1 cellular context compared by ENCODE assay signal in the genomic region with DNA sequence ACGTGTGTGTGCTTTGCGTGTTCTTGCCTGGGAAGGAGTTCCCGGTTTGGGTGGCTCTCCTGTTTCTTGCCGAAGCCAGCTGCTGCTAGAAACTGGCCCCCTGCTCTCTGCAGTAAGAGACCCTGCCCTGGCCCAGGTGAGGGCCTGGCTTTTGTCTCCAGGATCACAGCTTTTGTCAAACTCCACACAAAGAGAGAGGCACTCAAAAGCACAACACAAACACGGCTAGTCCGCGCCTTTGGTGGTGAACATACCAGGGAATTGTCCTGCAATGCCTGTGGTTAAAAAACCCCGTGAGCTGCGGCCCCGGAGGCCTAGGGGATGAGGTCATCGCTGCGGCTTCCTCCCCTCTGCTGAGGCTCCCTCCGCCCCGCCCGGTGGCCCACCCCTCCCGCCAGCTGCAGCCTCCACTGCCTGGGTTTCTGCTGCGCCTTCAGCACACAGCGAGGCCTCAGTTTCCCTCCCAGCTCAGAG.
TF ChIP-seq lines count a peak whose summit lies in the region.

No MANE protein-coding gene starts in this region.

TF ChIP-seq in HepG2, 621 proteins besides CTCF, POLR2A, EP300 and RAD21 (continued from another document and continues in another):
- 0 out of 2 replicates have a peak, but pooled peaks have one; percentile 54 for TF ChIP-seq ZNF331 (CRISPR knock-in tag; IDR thresholded peaks at IDR 0.05)
- TF ChIP-seq MAZ (IDR thresholded peaks at IDR 0.05; ENCODE audit: borderline replicate concordance, low read depth, low read length) = 0 out of 2 replicates have a peak, but pooled peaks have one; percentile 38
- no peak for TF ChIP-seq MAZ (CRISPR knock-in tag; IDR thresholded peaks at IDR 0.05; ENCODE audit: low read depth)
- 0 out of 2 replicates have a peak, but pooled peaks have one; percentile 19 for TF ChIP-seq ZNF646 (CRISPR knock-in tag; IDR thresholded peaks at IDR 0.05)
- TF ChIP-seq SOX6 (IDR thresholded peaks at IDR 0.05) = no peak
- TF ChIP-seq SOX6 (CRISPR knock-in tag; IDR thresholded peaks at IDR 0.05) = peak; percentile 67
- no peak for TF ChIP-seq ZNF138 (CRISPR knock-in tag; IDR thresholded peaks at IDR 0.05; ENCODE audit: low read depth)
- TF ChIP-seq ZNF263 (CRISPR knock-in tag; IDR thresholded peaks at IDR 0.05) = peak; percentile 11; the same call in 1 of the 2 replicates
- TF ChIP-seq SOX13 (IDR thresholded peaks at IDR 0.05) = 0 out of 2 replicates have a peak, but pooled peaks have one; percentile 44
- TF ChIP-seq SOX13 (CRISPR knock-in tag; conservative IDR thresholded peaks at IDR 0.05 in 1 of 2, IDR thresholded peaks at IDR 0.05 in 1 of 2) = peak in 1 of 2 experiments; percentile 94; a peak in 2 of 4 replicates
- no peak for TF ChIP-seq ADNP (CRISPR knock-in tag; IDR thresholded peaks at IDR 0.05)
- TF ChIP-seq ZFY (CRISPR knock-in tag; IDR thresholded peaks at IDR 0.05) = peak; percentile 38; the same call in 1 of the 2 replicates
- peak; percentile 46; the same call in 1 of the 2 replicates for TF ChIP-seq GABPB1 (CRISPR knock-in tag; IDR thresholded peaks at IDR 0.05)
- TF ChIP-seq TFE3 (CRISPR knock-in tag; IDR thresholded peaks at IDR 0.05) = peak; percentile 81
- no peak for TF ChIP-seq KLF16 (CRISPR knock-in tag; IDR thresholded peaks at IDR 0.05)
- TF ChIP-seq SAP130 (CRISPR knock-in tag; IDR thresholded peaks at IDR 0.05; ENCODE audit: low read depth) = peak; percentile 40; the same call in 1 of the 2 replicates
- no peak for TF ChIP-seq MIER3 (CRISPR knock-in tag; IDR thresholded peaks at IDR 0.05; ENCODE audit: borderline replicate concordance)
- peak; percentile 95 for TF ChIP-seq ATF3 (CRISPR knock-in tag; IDR thresholded peaks at IDR 0.05)
- no peak for TF ChIP-seq KDM4B (CRISPR knock-in tag; IDR thresholded peaks at IDR 0.05)
- TF ChIP-seq ZNF574 (CRISPR knock-in tag; IDR thresholded peaks at IDR 0.05) = no peak
- TF ChIP-seq, protein P1, sequence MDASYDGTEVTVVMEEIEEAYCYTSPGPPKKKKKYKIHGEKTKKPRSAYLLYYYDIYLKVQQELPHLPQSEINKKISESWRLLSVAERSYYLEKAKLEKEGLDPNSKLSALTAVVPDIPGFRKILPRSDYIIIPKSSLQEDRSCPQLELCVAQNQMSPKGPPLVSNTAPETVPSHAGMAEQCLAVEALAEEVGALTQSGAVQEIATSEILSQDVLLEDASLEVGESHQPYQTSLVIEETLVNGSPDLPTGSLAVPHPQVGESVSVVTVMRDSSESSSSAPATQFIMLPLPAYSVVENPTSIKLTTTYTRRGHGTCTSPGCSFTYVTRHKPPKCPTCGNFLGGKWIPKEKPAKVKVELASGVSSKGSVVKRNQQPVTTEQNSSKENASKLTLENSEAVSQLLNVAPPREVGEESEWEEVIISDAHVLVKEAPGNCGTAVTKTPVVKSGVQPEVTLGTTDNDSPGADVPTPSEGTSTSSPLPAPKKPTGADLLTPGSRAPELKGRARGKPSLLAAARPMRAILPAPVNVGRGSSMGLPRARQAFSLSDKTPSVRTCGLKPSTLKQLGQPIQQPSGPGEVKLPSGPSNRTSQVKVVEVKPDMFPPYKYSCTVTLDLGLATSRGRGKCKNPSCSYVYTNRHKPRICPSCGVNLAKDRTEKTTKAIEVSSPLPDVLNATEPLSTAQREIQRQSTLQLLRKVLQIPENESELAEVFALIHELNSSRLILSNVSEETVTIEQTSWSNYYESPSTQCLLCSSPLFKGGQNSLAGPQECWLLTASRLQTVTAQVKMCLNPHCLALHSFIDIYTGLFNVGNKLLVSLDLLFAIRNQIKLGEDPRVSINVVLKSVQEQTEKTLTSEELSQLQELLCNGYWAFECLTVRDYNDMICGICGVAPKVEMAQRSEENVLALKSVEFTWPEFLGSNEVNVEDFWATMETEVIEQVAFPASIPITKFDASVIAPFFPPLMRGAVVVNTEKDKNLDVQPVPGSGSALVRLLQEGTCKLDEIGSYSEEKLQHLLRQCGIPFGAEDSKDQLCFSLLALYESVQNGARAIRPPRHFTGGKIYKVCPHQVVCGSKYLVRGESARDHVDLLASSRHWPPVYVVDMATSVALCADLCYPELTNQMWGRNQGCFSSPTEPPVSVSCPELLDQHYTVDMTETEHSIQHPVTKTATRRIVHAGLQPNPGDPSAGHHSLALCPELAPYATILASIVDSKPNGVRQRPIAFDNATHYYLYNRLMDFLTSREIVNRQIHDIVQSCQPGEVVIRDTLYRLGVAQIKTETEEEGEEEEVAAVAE (CRISPR knock-in tag; IDR thresholded peaks at IDR 0.05; ENCODE audit: borderline replicate concordance) = no peak
- TF ChIP-seq KDM2A (CRISPR knock-in tag; IDR thresholded peaks at IDR 0.05; ENCODE audit: borderline replicate concordance, low read depth) = peak; percentile 79
- 0 out of 2 replicates have a peak, but pooled peaks have one; percentile 3 for TF ChIP-seq NFE2 (CRISPR knock-in tag; IDR thresholded peaks at IDR 0.05)
- TF ChIP-seq YEATS2 (CRISPR knock-in tag; IDR thresholded peaks at IDR 0.05; ENCODE audit: borderline replicate concordance) = peak; percentile 61; the same call in 1 of the 2 replicates
- TF ChIP-seq, protein P2, sequence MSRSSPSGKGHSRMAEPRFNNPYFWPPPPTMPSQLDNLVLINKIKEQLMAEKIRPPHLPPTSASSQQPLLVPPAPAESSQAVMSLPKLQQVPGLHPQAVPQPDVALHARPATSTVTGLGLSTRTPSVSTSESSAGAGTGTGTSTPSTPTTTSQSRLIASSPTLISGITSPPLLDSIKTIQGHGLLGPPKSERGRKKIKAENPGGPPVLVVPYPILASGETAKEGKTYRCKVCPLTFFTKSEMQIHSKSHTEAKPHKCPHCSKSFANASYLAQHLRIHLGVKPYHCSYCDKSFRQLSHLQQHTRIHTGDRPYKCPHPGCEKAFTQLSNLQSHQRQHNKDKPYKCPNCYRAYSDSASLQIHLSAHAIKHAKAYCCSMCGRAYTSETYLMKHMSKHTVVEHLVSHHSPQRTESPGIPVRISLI (CRISPR knock-in tag; IDR thresholded peaks at IDR 0.05; ENCODE audit: borderline replicate concordance) = 0 out of 2 replicates have a peak, but pooled peaks have one; percentile 7
- TF ChIP-seq NCOA2 (CRISPR knock-in tag; IDR thresholded peaks at IDR 0.05) = 0 out of 2 replicates have a peak, but pooled peaks have one; percentile 41
- TF ChIP-seq, protein P3, sequence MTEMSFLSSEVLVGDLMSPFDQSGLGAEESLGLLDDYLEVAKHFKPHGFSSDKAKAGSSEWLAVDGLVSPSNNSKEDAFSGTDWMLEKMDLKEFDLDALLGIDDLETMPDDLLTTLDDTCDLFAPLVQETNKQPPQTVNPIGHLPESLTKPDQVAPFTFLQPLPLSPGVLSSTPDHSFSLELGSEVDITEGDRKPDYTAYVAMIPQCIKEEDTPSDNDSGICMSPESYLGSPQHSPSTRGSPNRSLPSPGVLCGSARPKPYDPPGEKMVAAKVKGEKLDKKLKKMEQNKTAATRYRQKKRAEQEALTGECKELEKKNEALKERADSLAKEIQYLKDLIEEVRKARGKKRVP (CRISPR knock-in tag; IDR thresholded peaks at IDR 0.05) = 0 out of 4 replicates have a peak, but pooled peaks of 1 of the 2 experiments have one; percentile 10
- no peak for TF ChIP-seq FOXA1 (IDR thresholded peaks at IDR 0.05)
- TF ChIP-seq FOXA1 (CRISPR knock-in tag; IDR thresholded peaks at IDR 0.05) = 0 out of 2 replicates have a peak, but pooled peaks have one; percentile 0
- no peak for TF ChIP-seq ZFX (CRISPR knock-in tag; IDR thresholded peaks at IDR 0.05; ENCODE audit: low read depth)
- TF ChIP-seq, protein P4, sequence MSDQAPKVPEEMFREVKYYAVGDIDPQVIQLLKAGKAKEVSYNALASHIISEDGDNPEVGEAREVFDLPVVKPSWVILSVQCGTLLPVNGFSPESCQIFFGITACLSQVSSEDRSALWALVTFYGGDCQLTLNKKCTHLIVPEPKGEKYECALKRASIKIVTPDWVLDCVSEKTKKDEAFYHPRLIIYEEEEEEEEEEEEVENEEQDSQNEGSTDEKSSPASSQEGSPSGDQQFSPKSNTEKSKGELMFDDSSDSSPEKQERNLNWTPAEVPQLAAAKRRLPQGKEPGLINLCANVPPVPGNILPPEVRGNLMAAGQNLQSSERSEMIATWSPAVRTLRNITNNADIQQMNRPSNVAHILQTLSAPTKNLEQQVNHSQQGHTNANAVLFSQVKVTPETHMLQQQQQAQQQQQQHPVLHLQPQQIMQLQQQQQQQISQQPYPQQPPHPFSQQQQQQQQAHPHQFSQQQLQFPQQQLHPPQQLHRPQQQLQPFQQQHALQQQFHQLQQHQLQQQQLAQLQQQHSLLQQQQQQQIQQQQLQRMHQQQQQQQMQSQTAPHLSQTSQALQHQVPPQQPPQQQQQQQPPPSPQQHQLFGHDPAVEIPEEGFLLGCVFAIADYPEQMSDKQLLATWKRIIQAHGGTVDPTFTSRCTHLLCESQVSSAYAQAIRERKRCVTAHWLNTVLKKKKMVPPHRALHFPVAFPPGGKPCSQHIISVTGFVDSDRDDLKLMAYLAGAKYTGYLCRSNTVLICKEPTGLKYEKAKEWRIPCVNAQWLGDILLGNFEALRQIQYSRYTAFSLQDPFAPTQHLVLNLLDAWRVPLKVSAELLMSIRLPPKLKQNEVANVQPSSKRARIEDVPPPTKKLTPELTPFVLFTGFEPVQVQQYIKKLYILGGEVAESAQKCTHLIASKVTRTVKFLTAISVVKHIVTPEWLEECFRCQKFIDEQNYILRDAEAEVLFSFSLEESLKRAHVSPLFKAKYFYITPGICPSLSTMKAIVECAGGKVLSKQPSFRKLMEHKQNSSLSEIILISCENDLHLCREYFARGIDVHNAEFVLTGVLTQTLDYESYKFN (CRISPR knock-in tag; conservative IDR thresholded peaks at IDR 0.05) = no peak
- TF ChIP-seq ZNF780A (CRISPR knock-in tag; IDR thresholded peaks at IDR 0.05) = 0 out of 2 replicates have a peak, but pooled peaks have one; percentile 33
- peak; percentile 5; the same call in 1 of the 2 replicates for TF ChIP-seq FOXO1 (CRISPR knock-in tag; IDR thresholded peaks at IDR 0.05)
